ENCODE assay signal across 8 cellular contexts in the genomic region with DNA sequence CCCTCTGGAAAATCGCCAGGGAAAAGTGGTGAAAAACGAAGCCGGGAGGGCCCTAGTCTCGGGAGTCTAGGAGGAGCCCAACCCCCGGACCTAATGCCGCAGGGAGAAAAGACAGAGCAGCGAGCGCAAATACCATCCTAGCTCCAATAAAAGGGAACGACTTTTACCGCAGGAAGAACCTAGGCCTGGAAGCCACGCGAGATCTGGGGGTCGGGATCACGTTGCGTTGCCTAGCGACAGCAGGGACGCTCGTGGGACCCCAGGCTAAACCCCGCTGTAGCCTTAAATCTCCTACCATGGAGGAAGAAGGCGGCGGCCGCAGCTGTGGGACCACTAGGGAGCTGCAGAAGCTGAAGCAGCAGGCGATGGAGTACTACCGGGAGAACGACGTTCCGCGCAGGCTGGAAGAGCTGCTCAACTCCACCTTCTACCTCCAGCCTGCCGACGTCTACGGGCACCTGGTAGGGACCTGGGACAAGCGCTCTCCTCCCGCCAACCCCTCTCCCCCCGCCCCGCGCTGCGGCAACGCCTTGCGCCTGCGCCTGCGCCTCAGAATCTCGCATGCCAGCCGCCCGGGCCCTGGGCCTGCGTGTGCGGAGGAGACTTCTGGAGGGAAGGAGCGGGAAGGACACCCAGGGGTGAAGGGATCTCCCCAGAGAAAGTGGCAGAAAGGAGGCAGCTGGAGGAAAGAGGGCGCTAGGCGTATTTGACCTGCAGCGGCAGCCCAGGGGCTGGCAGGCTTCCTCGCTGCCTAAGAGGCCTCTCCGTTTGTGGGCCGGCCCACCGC. TPM values are rescaled to one million over a fixed set of nuclear protein-coding genes. Genes with fewer than 3 reads are reported as not detected.
DNase-seq lines count a peak whose midpoint lies in the region; TF ChIP-seq lines count a peak whose summit lies in the region.

A gene with protein sequence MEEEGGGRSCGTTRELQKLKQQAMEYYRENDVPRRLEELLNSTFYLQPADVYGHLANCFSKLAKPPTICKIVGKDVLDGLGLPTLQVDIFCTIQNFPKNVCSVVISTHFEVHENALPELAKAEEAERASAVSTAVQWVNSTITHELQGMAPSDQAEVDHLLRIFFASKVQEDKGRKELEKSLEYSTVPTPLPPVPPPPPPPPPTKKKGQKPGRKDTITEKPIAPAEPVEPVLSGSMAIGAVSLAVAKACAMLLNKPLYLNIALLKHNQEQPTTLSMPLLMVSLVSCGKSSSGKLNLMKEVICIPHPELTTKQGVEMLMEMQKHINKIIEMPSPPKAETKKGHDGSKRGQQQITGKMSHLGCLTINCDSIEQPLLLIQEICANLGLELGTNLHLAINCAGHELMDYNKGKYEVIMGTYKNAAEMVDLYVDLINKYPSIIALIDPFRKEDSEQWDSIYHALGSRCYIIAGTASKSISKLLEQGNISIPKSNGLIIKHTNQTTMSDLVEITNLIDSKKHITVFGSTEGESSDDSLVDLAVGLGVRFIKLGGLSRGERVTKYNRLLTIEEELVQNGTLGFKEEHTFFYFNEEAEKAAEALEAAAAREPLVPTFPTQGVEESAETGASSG (plus strand): TSS at position 229 of the 787 bp plus-strand sequence. CDS start 68 bp downstream, at position 297.

- peaks cover 20% of the 10 kb centered on the region for H3K4me1 Mint-ChIP-seq in mesothelial cell of epicardium

- H3K4me3 ChIP-seq in HEK293 (ENCODE audit: low read depth, low read length) (peak within 1 kb of the TSS; percentile 47), epithelial cell of esophagus (ENCODE audit: low read length) (peak within 1 kb of the TSS; percentile 89)

- TF ChIP-seq CTCF in HEK293 (tag by site-specific recombination; IDR thresholded peaks at IDR 0.05) (no peak), VCaP (conservative IDR thresholded peaks at IDR 0.05) (no peak), epithelial cell of esophagus (IDR thresholded peaks at IDR 0.05; ENCODE audit: insufficient read depth, low read depth, low read length, missing control alignments) (no peak), mesothelial cell of epicardium (IDR thresholded peaks at IDR 0.05; ENCODE audit: unreplicated experiment) (no peak)

- no peaks in the 10 kb centered on the region for H3K4me1 ChIP-seq in HEK293 (ENCODE audit: control insufficient read depth, insufficient read depth, low read length)

- peaks cover 2% of the 10 kb centered on the region for H3K27me3 Mint-ChIP-seq in mesothelial cell of epicardium (ENCODE audit: low read depth)

- H3K27ac ChIP-seq in HEK293 (ENCODE audit: extremely low read depth, low read depth, low read length), result peak within 1 kb of the TSS; percentile 69
- peak within 1 kb of the TSS; percentile 85 for H3K27ac ChIP-seq in VCaP
- peak within 1 kb of the TSS; percentile 63 for H3K27ac ChIP-seq in temporal lobe (ENCODE audit: low read depth, low read length)

- no peaks in the 10 kb centered on the region for H3K9me3 ChIP-seq in HEK293 (ENCODE audit: control insufficient read depth, insufficient read depth, low read depth, low read length)

- H3K9me3 Mint-ChIP-seq in mesothelial cell of epicardium, result no peaks in the 10 kb centered on the region

- H3K36me3 ChIP-seq in HEK293 (ENCODE audit: control insufficient read depth in 2 of 2, insufficient read depth in 1 of 2, low read length in 2 of 2), result no peaks in the 10 kb centered on the region

- H3K4me3 Mint-ChIP-seq in mesothelial cell of epicardium, result peak within 1 kb of the TSS; percentile 89

- POLR2A ChIA-PET in HEK293 (lab: Yijun Ruan, JAX), result interaction anchor here (1.1 to 1.5 kb wide), 3 partner anchors 11 to 155 kb away, joined by 4 to 7 read pairs (median 5); a partner anchor contains a TSS

- DNase-seq in activated T-cell treated with anti-CD3 and anti-CD28 coated beads for 1 hour (ENCODE audit: low read depth) (peak; percentile 4), NCI-H1417 treated with DMSO at 0.1 percent for 48 hours (lab: John Stamatoyannopoulos, UW) (peak; percentile 82), epithelial cell of esophagus (ENCODE audit: low read depth) (peak; percentile 90), mesothelial cell of epicardium (ENCODE audit: low spot score in 2 of 2, unreplicated experiment in 2 of 2) (peak; percentile 84 to 91)
- no peak for DNase-seq in activated T-cell treated with anti-CD3 and anti-CD28 coated beads, Interleukin-2, amount 50 U/mL, for 1 hour

- CTCF ChIA-PET in HEK293 (lab: Yijun Ruan, JAX), result interaction anchor here (0.6 kb wide), 1 partner anchor 290 kb away, joined by 3 read pairs; no protein-coding TSS in a partner anchor

- H3K27ac Mint-ChIP-seq in mesothelial cell of epicardium, result peak within 1 kb of the TSS; percentile 95

- no peaks in the 10 kb centered on the region for H3K36me3 Mint-ChIP-seq in mesothelial cell of epicardium

TF ChIP-seq in HEK293, 187 proteins besides CTCF, POLR2A, EP300 and RAD21 (continues in another document):
- peak; percentile 66 for TF ChIP-seq SP7 (tag by site-specific recombination; IDR thresholded peaks at IDR 0.05)
- no peak for TF ChIP-seq ZNF169 (tag by site-specific recombination; IDR thresholded peaks at IDR 0.05)
- TF ChIP-seq ZNF501 (tag by site-specific recombination; IDR thresholded peaks at IDR 0.05), result peak; percentile 14
- peak; percentile 30; the same call in 1 of the 2 replicates for TF ChIP-seq KLF16 (tag by site-specific recombination; IDR thresholded peaks at IDR 0.05)
- TF ChIP-seq ZBTB17 (tag by site-specific recombination; IDR thresholded peaks at IDR 0.05), result peak; percentile 71; the same call in 1 of the 2 replicates
- peak; percentile 20; the same call in 1 of the 2 replicates for TF ChIP-seq ZNF391 (tag by site-specific recombination; IDR thresholded peaks at IDR 0.05; ENCODE audit: borderline replicate concordance, low read depth)
- TF ChIP-seq WT1 (tag by site-specific recombination; IDR thresholded peaks at IDR 0.05), result 0 out of 2 replicates have a peak, but pooled peaks have one; percentile 22
- 0 out of 2 replicates have a peak, but pooled peaks have one; percentile 16 for TF ChIP-seq EGR2 (tag by site-specific recombination; IDR thresholded peaks at IDR 0.05; ENCODE audit: low read depth)
- TF ChIP-seq ZNF521 (tag by site-specific recombination; IDR thresholded peaks at IDR 0.05), result no peak
- TF ChIP-seq ZNF792 (tag by site-specific recombination; IDR thresholded peaks at IDR 0.05), result no peak
- TF ChIP-seq, protein P1, sequence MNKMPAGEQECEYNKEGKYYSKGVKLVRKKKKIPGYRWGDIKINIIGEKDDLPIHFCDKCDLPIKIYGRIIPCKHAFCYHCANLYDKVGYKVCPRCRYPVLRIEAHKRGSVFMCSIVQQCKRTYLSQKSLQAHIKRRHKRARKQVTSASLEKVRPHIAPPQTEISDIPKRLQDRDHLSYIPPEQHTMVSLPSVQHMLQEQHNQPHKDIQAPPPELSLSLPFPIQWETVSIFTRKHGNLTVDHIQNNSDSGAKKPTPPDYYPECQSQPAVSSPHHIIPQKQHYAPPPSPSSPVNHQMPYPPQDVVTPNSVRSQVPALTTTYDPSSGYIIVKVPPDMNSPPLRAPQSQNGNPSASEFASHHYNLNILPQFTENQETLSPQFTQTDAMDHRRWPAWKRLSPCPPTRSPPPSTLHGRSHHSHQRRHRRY (tag by site-specific recombination; IDR thresholded peaks at IDR 0.05), result no peak
- no peak for TF ChIP-seq ZNF175 (tag by site-specific recombination; IDR thresholded peaks at IDR 0.05)
- TF ChIP-seq REPIN1 (tag by site-specific recombination; IDR thresholded peaks at IDR 0.05; ENCODE audit: low read depth), result no peak
- TF ChIP-seq, protein P2, sequence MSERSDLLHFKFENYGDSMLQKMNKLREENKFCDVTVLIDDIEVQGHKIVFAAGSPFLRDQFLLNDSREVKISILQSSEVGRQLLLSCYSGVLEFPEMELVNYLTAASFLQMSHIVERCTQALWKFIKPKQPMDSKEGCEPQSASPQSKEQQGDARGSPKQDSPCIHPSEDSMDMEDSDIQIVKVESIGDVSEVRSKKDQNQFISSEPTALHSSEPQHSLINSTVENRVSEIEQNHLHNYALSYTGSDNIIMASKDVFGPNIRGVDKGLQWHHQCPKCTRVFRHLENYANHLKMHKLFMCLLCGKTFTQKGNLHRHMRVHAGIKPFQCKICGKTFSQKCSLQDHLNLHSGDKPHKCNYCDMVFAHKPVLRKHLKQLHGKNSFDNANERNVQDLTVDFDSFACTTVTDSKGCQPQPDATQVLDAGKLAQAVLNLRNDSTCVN (tag by site-specific recombination; optimal IDR thresholded peaks at IDR 0.05), result peak; percentile 38
- TF ChIP-seq ZNF558 (tag by site-specific recombination; IDR thresholded peaks at IDR 0.05), result no peak
- peak; percentile 45 for TF ChIP-seq ZXDB (tag by site-specific recombination; IDR thresholded peaks at IDR 0.05)
- TF ChIP-seq ZNF394 (tag by site-specific recombination; IDR thresholded peaks at IDR 0.05; ENCODE audit: borderline replicate concordance), result 0 out of 2 replicates have a peak, but pooled peaks have one; percentile 11
- TF ChIP-seq, protein P3, sequence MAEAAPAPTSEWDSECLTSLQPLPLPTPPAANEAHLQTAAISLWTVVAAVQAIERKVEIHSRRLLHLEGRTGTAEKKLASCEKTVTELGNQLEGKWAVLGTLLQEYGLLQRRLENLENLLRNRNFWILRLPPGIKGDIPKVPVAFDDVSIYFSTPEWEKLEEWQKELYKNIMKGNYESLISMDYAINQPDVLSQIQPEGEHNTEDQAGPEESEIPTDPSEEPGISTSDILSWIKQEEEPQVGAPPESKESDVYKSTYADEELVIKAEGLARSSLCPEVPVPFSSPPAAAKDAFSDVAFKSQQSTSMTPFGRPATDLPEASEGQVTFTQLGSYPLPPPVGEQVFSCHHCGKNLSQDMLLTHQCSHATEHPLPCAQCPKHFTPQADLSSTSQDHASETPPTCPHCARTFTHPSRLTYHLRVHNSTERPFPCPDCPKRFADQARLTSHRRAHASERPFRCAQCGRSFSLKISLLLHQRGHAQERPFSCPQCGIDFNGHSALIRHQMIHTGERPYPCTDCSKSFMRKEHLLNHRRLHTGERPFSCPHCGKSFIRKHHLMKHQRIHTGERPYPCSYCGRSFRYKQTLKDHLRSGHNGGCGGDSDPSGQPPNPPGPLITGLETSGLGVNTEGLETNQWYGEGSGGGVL (tag by site-specific recombination; IDR thresholded peaks at IDR 0.05), result no peak

RNA-seq across cellular contexts. Expression of the gene that starts here (rescaled TPM):
- 0.97 to 2.6 TPM (median 1.9 TPM) in 3 replicates for total RNA-seq in mesothelial cell of epicardium
- 1.2 TPM for total RNA-seq in temporal lobe
